29 cellular contexts compared by ENCODE assay signal in genomic region chr10:25974897-25975459, GRCh38. TPM values are rescaled to one million over a fixed set of nuclear protein-coding genes. Genes with fewer than 3 reads are reported as not detected.
DNase-seq lines count a peak whose midpoint lies in the region; ATAC-seq, FAIRE-seq and TF ChIP-seq lines count a peak whose summit lies in the region.
"Had no signal": no experiment of that assay in that cellular context is flagged by ENCODE, and none has a peak within 500 bp of the region (broad histone marks: within the 10 kb centered on the region; RNA-seq: fewer than 3 reads in every experiment).

No MANE protein-coding gene starts in this region.

- H3K36me3 ChIP-seq in astrocyte (ENCODE audit: insufficient read depth, low read length) (no peaks in the 10 kb centered on the region), endodermal cell (ENCODE audit: control insufficient read depth, insufficient read depth, low read length) (peaks cover 23% of the 10 kb centered on the region)
- H3K36me3 ChIP-seq: BE2C, MG63, SJSA1 had no signal

- H2AFZ ChIP-seq in astrocyte (ENCODE audit: low read depth, low read length) = no peak overlapping the region

- no peaks in the 10 kb centered on the region for H3K27me3 ChIP-seq in astrocyte (ENCODE audit: insufficient read depth, low read length)
- H3K27me3 ChIP-seq in endodermal cell (ENCODE audit: control insufficient read depth, insufficient read depth, low read length, poor library complexity, severe bottlenecking) = no peaks in the 10 kb centered on the region
- H3K27me3 ChIP-seq: BE2C, SJSA1 had no signal

- H3K9me3 ChIP-seq in astrocyte (ENCODE audit: insufficient read depth, low read depth, low read length) (no peaks in the 10 kb centered on the region), endodermal cell (ENCODE audit: control insufficient read depth, low read length) (no peaks in the 10 kb centered on the region)
- H3K9me3 ChIP-seq: BE2C, MG63, SJSA1 had no signal

- H3K36me3 Mint-ChIP-seq in astrocyte (ENCODE audit: low read depth, unreplicated experiment) (no peaks in the 10 kb centered on the region), endodermal cell (ENCODE audit: low read depth) (peaks cover 40% of the 10 kb centered on the region)
- H3K36me3 Mint-ChIP-seq: CD14-positive monocyte; CD8-positive, alpha-beta memory T cell had no signal

- no peak overlapping the region for H3K4me2 ChIP-seq in astrocyte (ENCODE audit: low read length)

- no peak overlapping the region for H3K27ac Mint-ChIP-seq in astrocyte (ENCODE audit: unreplicated experiment)
- H3K27ac Mint-ChIP-seq in endodermal cell = no peak overlapping the region
- H3K27ac Mint-ChIP-seq: CD14-positive monocyte; CD8-positive, alpha-beta memory T cell had no signal

- H3K9me3 Mint-ChIP-seq in astrocyte (ENCODE audit: unreplicated experiment) (no peaks in the 10 kb centered on the region), endodermal cell (peaks cover 2% of the 10 kb centered on the region)
- H3K9me3 Mint-ChIP-seq: CD8-positive, alpha-beta memory T cell had no signal

- no peak overlapping the region for H3K9ac ChIP-seq in astrocyte (ENCODE audit: low read length)
- H3K9ac ChIP-seq in endodermal cell (ENCODE audit: extremely low read depth, low read length, poor library complexity, severe bottlenecking) = no peak overlapping the region

- no peak for ATAC-seq in GM21423 (IDR thresholded peaks at IDR 0.05; ENCODE audit: unreplicated experiment)
- ATAC-seq: PC-3 had no signal

- H3K79me2 ChIP-seq in astrocyte (ENCODE audit: insufficient read depth, low read length) = no peaks in the 10 kb centered on the region

- H3K27ac ChIP-seq in astrocyte (ENCODE audit: low read depth, low read length) = peak overlapping the region; percentile 55
- no peak overlapping the region for H3K27ac ChIP-seq in endodermal cell (ENCODE audit: low read depth, low read length)
- H3K27ac ChIP-seq: SJSA1 had no signal

- no peak overlapping the region for H3K4me3 Mint-ChIP-seq in astrocyte (ENCODE audit: unreplicated experiment)
- no peak overlapping the region for H3K4me3 Mint-ChIP-seq in endodermal cell
- H3K4me3 Mint-ChIP-seq: CD14-positive monocyte; CD8-positive, alpha-beta memory T cell had no signal

- H3K4me3 ChIP-seq in astrocyte (ENCODE audit: insufficient read depth, low read depth, low read length) (no peak overlapping the region), endodermal cell (ENCODE audit: low read length) (no peak overlapping the region)
- H3K4me3 ChIP-seq: MG63, SJSA1 had no signal

- WGBS in endodermal cell (ENCODE audit: insufficient coverage in 1 of 2, insufficient read length in 1 of 2), 2 experiments = 86 to 94% methylated on average over 3 of the region's 3 CpGs

- H3K27me3 Mint-ChIP-seq in astrocyte (ENCODE audit: low read depth, unreplicated experiment) = no peaks in the 10 kb centered on the region
- no peaks in the 10 kb centered on the region for H3K27me3 Mint-ChIP-seq in endodermal cell (ENCODE audit: insufficient read depth)

- no peaks in the 10 kb centered on the region for H4K20me1 ChIP-seq in astrocyte (ENCODE audit: insufficient read depth, low read length)

- FAIRE-seq in astrocyte (lab: Jason Lieb, UNC) = no peak
- FAIRE-seq: HTR-8/SVneo had no signal

- H3K4me1 ChIP-seq in astrocyte (ENCODE audit: insufficient read depth, low read length) = peaks cover 6% of the 10 kb centered on the region
- no peaks in the 10 kb centered on the region for H3K4me1 ChIP-seq in endodermal cell (ENCODE audit: control insufficient read depth, insufficient read depth, low read length)
- H3K4me1 ChIP-seq: BE2C, SJSA1 had no signal

- TF ChIP-seq CTCF in astrocyte (IDR thresholded peaks at IDR 0.05; ENCODE audit: insufficient read depth, low read depth, low read length) (no peak), endodermal cell (conservative IDR thresholded peaks at IDR 0.05) (no peak), GM10266 (IDR thresholded peaks at IDR 0.05; ENCODE audit: control insufficient read depth, insufficient read depth, low read depth, missing control alignments) (no peak)

- peaks cover 12% of the 10 kb centered on the region for H3K4me1 Mint-ChIP-seq in astrocyte (ENCODE audit: low read depth, unreplicated experiment)
- peaks cover 6% of the 10 kb centered on the region for H3K4me1 Mint-ChIP-seq in endodermal cell
- H3K4me1 Mint-ChIP-seq: CD14-positive monocyte; CD8-positive, alpha-beta memory T cell had no signal

- DNase-seq in ELF-1 (ENCODE audit: low read depth, low spot score) (peak; percentile 7), astrocyte (ENCODE audit: low read depth) (peak; percentile 86), endodermal cell (peak; percentile 46), non-pigmented ciliary epithelial cell (ENCODE audit: low read depth) (peak; percentile 63), putamen (ENCODE audit: low spot score) (no peak), GM10266 (ENCODE audit: extremely low spot score) (no peak), cerebellar cortex (ENCODE audit: low spot score) (no peak)
- DNase-seq: 8988T; ACHN; BE2C; CD8-positive, alpha-beta memory T cell; DMS 273 treated with DMSO at 0.1 percent for 48 hours; DMS79; IMR-90; KG1; MG63; NCI-H1105 treated with DMSO at 0.1 percent for 48 hours; NCI-H146; NCI-H1930; NCI-H2107; NCI-H446; NCI-H524 treated with DMSO at 0.1 percent for 48 hours; NCI-H774; PC-3 had no signal

RNA-seq across cellular contexts. Expression of gene MYO3A, which starts 40.9 kb away (rescaled TPM):
- total RNA-seq in astrocyte (0.23 TPM in 1 of 2 replicates, not detected in the other), endodermal cell (10 to 100 TPM; 33.9 to 37.6 TPM)
- 3.0 TPM for polyA plus RNA-seq in endodermal cell (2013, experiment 1 of 2)
- 3.4 TPM for polyA plus RNA-seq in endodermal cell (2013, experiment 2 of 2)
- total RNA-seq: CD8-positive, alpha-beta memory T cell; H4; IMR-90; PC-3; SJSA1 had no signal
- polyA plus RNA-seq: CD14-positive monocyte; CD8-positive, alpha-beta memory T cell; IMR-90 had no signal

Comparison
In these comparisons a context has a peak if more than half of its experiments do, and no peak if none do; other contexts are left out.
1. DNase-seq: peak in ELF-1 (single experiment), astrocyte (single experiment), endodermal cell (single experiment) and non-pigmented ciliary epithelial cell (single experiment); none in putamen (single experiment), GM10266 (single experiment) and cerebellar cortex (single experiment).
2. RNA of gene MYO3A, which starts 40.9 kb away (total RNA-seq): 33.9 to 37.6 TPM in endodermal cell; 0.23 TPM in astrocyte; every median in the first group is over 10 times any median in the second.